14 cellular contexts compared by ENCODE assay signal in genomic region chr5:31196309-31196708, GRCh38. TPM values are rescaled to one million over a fixed set of nuclear protein-coding genes. Genes with fewer than 3 reads are reported as not detected.
DNase-seq lines count a peak whose midpoint lies in the region; ATAC-seq and TF ChIP-seq lines count a peak whose summit lies in the region.
"Had no signal": no experiment of that assay in that cellular context is flagged by ENCODE, and none has a peak within 500 bp of the region (broad histone marks: within the 10 kb centered on the region; RNA-seq: fewer than 3 reads in every experiment).

No MANE protein-coding gene starts in this region.

- peak; percentile 20 for DNase-seq in AG09319 (ENCODE audit: extremely low read depth, low read depth)
- DNase-seq in HuH-7 (ENCODE audit: low spot score) = peak; percentile 62
- DNase-seq in left kidney (ENCODE audit: low read depth, low spot score) = peak; percentile 77
- DNase-seq in NCI-H2029 treated with DMSO at 0.1 percent for 48 hours (lab: John Stamatoyannopoulos, UW) = no peak
- no peak for DNase-seq in RWPE1 (ENCODE audit: low spot score)
- DNase-seq in NCI-H2081 treated with DMSO at 0.1 percent for 48 hours (lab: John Stamatoyannopoulos, UW) = no peak
- DNase-seq: NCI-H1048; NK-92 treated with Interleukin-12 subunit alpha and Interleukin-12 subunit beta, amount 100 ng/mL, for 24 hours; T-helper 2 cell had no signal

- no peaks in the 10 kb centered on the region for H3K36me3 Mint-ChIP-seq in brain

- H3K27me3 Mint-ChIP-seq in brain = peaks cover 40% of the 10 kb centered on the region

- CTCF ChIA-PET in RWPE1 (lab: Yijun Ruan, JAX) = no interaction called here

- peak; percentile 48 for TF ChIP-seq CTCF in AG09319 (IDR thresholded peaks at IDR 0.05; ENCODE audit: low read depth, low read length)
- TF ChIP-seq CTCF in brain (conservative IDR thresholded peaks at IDR 0.05) = peak in 1 of 2 experiments; percentile 55
- TF ChIP-seq CTCF in RWPE1 (conservative IDR thresholded peaks at IDR 0.05; ENCODE audit: low read depth) = no peak

- H3K9me3 Mint-ChIP-seq in brain = no peaks in the 10 kb centered on the region
- H3K9me3 Mint-ChIP-seq: stimulated activated naive CD8-positive, alpha-beta T cell treated with anti-CD3 and anti-CD28 coated beads, Interleukin-15, Interleukin-2, amounts not matched to agents 100 ng/mL and 50 ng/mL, for 24 hours had no signal

- no peak overlapping the region for H3K27ac ChIP-seq in RWPE1
- H3K27ac ChIP-seq: BLaER1 treated with 17β-estradiol and CSF1 and Interleukin-3, amounts not matched to agents 10 nM and 100 nM had no signal

- peak overlapping the region in 3 of 5 experiments; percentile 25 to 68 (median 52) for H3K27ac Mint-ChIP-seq in brain
- H3K27ac Mint-ChIP-seq: stimulated activated naive CD8-positive, alpha-beta T cell treated with anti-CD3 and anti-CD28 coated beads, Interleukin-15, Interleukin-2, amounts not matched to agents 100 ng/mL and 50 ng/mL, for 24 hours had no signal

- no peak for ATAC-seq in HG03457 (IDR thresholded peaks at IDR 0.05; ENCODE audit: unreplicated experiment)

- peak overlapping the region; percentile 50 to 95 (median 84) for H3K4me3 Mint-ChIP-seq in brain
- H3K4me3 Mint-ChIP-seq: stimulated activated naive CD8-positive, alpha-beta T cell treated with anti-CD3 and anti-CD28 coated beads, Interleukin-15, Interleukin-2, amounts not matched to agents 100 ng/mL and 50 ng/mL, for 24 hours had no signal

- peaks cover 45% of the 10 kb centered on the region for H3K4me1 Mint-ChIP-seq in brain

- POLR2A ChIA-PET in RWPE1 (lab: Yijun Ruan, JAX; ENCODE audit: low non-redundant PET) = no interaction called here

RNA-seq across cellular contexts. Expression of gene CDH6, which starts 2.8 kb away (rescaled TPM):
- 1.9 TPM for polyA plus RNA-seq in brain (ENCODE audit: insufficient read depth, low read depth, low replicate concordance)
- polyA plus RNA-seq: keratinocyte had no signal

Comparison
In these comparisons a context has a peak if more than half of its experiments do, and no peak if none do; other contexts are left out.
1. DNase-seq: peak in AG09319 (single experiment), HuH-7 (single experiment) and left kidney (single experiment); none in NCI-H2029 treated with DMSO at 0.1 percent for 48 hours (single experiment), RWPE1 (single experiment) and NCI-H2081 treated with DMSO at 0.1 percent for 48 hours (single experiment).